Comparison of ENCODE assay signal across 1 cellular context in the genomic region with DNA sequence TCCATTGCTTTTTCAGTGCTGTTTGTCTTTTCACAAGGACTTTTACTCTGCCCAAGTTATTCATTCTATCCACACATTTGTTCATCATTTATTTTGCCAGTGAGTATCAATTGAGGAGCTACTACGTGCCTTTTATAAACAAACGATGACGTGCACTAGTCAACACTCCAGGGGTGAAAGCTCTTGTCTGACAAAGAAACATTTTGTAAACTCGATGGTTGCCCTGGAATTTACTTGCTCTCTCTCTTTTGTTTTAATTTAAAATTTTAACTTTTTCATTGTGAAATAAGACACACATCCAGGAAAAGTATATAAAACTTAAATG.
TF ChIP-seq lines count a peak whose summit lies in the region.

No MANE protein-coding gene starts in this region.

TF ChIP-seq in GM23338, 12 proteins besides CTCF, POLR2A, EP300 and RAD21 (continued from another document):
- TF ChIP-seq, protein P1, sequence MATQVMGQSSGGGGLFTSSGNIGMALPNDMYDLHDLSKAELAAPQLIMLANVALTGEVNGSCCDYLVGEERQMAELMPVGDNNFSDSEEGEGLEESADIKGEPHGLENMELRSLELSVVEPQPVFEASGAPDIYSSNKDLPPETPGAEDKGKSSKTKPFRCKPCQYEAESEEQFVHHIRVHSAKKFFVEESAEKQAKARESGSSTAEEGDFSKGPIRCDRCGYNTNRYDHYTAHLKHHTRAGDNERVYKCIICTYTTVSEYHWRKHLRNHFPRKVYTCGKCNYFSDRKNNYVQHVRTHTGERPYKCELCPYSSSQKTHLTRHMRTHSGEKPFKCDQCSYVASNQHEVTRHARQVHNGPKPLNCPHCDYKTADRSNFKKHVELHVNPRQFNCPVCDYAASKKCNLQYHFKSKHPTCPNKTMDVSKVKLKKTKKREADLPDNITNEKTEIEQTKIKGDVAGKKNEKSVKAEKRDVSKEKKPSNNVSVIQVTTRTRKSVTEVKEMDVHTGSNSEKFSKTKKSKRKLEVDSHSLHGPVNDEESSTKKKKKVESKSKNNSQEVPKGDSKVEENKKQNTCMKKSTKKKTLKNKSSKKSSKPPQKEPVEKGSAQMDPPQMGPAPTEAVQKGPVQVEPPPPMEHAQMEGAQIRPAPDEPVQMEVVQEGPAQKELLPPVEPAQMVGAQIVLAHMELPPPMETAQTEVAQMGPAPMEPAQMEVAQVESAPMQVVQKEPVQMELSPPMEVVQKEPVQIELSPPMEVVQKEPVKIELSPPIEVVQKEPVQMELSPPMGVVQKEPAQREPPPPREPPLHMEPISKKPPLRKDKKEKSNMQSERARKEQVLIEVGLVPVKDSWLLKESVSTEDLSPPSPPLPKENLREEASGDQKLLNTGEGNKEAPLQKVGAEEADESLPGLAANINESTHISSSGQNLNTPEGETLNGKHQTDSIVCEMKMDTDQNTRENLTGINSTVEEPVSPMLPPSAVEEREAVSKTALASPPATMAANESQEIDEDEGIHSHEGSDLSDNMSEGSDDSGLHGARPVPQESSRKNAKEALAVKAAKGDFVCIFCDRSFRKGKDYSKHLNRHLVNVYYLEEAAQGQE (IDR thresholded peaks at IDR 0.05; ENCODE audit: unreplicated experiment), result no peak
- TF ChIP-seq POLR2AphosphoS5 (IDR thresholded peaks at IDR 0.05; ENCODE audit: low read depth) (no peak), EZH2 (IDR thresholded peaks at IDR 0.05; ENCODE audit: low read depth, unreplicated experiment) (no peak), ZNF331 (CRISPR knock-in tag; IDR thresholded peaks at IDR 0.05; ENCODE audit: low read depth) (no peak), CREB1 (CRISPR knock-in tag; IDR thresholded peaks at IDR 0.05; ENCODE audit: low read depth) (no peak), STAT1 (IDR thresholded peaks at IDR 0.05; ENCODE audit: unreplicated experiment) (no peak), EZH2phosphoT487 (IDR thresholded peaks at IDR 0.05; ENCODE audit: unreplicated experiment) (no peak), ZNF114 (CRISPR knock-in tag; IDR thresholded peaks at IDR 0.05) (no peak), NANOG (IDR thresholded peaks at IDR 0.05; ENCODE audit: borderline replicate concordance) (no peak)
- TF ChIP-seq, protein P2, sequence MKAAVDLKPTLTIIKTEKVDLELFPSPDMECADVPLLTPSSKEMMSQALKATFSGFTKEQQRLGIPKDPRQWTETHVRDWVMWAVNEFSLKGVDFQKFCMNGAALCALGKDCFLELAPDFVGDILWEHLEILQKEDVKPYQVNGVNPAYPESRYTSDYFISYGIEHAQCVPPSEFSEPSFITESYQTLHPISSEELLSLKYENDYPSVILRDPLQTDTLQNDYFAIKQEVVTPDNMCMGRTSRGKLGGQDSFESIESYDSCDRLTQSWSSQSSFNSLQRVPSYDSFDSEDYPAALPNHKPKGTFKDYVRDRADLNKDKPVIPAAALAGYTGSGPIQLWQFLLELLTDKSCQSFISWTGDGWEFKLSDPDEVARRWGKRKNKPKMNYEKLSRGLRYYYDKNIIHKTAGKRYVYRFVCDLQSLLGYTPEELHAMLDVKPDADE (IDR thresholded peaks at IDR 0.05), result no peak
- TF ChIP-seq, protein P3, sequence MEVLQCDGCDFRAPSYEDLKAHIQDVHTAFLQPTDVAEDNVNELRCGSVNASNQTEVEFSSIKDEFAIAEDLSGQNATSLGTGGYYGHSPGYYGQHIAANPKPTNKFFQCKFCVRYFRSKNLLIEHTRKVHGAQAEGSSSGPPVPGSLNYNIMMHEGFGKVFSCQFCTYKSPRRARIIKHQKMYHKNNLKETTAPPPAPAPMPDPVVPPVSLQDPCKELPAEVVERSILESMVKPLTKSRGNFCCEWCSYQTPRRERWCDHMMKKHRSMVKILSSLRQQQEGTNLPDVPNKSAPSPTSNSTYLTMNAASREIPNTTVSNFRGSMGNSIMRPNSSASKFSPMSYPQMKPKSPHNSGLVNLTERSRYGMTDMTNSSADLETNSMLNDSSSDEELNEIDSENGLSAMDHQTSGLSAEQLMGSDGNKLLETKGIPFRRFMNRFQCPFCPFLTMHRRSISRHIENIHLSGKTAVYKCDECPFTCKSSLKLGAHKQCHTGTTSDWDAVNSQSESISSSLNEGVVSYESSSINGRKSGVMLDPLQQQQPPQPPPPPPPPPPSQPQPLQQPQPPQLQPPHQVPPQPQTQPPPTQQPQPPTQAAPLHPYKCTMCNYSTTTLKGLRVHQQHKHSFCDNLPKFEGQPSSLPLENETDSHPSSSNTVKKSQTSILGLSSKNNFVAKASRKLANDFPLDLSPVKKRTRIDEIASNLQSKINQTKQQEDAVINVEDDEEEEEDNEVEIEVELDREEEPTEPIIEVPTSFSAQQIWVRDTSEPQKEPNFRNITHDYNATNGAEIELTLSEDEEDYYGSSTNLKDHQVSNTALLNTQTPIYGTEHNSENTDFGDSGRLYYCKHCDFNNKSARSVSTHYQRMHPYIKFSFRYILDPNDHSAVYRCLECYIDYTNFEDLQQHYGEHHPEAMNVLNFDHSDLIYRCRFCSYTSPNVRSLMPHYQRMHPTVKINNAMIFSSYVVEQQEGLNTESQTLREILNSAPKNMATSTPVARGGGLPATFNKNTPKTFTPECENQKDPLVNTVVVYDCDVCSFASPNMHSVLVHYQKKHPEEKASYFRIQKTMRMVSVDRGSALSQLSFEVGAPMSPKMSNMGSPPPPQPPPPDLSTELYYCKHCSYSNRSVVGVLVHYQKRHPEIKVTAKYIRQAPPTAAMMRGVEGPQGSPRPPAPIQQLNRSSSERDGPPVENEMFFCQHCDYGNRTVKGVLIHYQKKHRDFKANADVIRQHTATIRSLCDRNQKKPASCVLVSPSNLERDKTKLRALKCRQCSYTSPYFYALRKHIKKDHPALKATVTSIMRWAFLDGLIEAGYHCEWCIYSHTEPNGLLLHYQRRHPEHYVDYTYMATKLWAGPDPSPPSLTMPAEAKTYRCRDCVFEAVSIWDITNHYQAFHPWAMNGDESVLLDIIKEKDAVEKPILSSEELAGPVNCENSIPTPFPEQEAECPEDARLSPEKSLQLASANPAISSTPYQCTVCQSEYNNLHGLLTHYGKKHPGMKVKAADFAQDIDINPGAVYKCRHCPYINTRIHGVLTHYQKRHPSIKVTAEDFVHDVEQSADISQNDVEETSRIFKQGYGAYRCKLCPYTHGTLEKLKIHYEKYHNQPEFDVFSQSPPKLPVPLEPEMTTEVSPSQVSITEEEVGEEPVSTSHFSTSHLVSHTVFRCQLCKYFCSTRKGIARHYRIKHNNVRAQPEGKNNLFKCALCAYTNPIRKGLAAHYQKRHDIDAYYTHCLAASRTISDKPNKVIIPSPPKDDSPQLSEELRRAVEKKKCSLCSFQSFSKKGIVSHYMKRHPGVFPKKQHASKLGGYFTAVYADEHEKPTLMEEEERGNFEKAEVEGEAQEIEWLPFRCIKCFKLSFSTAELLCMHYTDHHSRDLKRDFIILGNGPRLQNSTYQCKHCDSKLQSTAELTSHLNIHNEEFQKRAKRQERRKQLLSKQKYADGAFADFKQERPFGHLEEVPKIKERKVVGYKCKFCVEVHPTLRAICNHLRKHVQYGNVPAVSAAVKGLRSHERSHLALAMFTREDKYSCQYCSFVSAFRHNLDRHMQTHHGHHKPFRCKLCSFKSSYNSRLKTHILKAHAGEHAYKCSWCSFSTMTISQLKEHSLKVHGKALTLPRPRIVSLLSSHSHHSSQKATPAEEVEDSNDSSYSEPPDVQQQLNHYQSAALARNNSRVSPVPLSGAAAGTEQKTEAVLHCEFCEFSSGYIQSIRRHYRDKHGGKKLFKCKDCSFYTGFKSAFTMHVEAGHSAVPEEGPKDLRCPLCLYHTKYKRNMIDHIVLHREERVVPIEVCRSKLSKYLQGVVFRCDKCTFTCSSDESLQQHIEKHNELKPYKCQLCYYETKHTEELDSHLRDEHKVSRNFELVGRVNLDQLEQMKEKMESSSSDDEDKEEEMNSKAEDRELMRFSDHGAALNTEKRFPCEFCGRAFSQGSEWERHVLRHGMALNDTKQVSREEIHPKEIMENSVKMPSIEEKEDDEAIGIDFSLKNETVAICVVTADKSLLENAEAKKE (CRISPR knock-in tag; IDR thresholded peaks at IDR 0.05), result no peak
TF ChIP-seq in GM23338: peak in this region for 0.
